Comparison of ENCODE assay signal across 25 cellular contexts in genomic region chr2:241364781-241365180, GRCh38. TPM values are rescaled to one million over a fixed set of nuclear protein-coding genes. Genes with fewer than 3 reads are reported as not detected.
DNase-seq lines count a peak whose midpoint lies in the region; ATAC-seq and TF ChIP-seq lines count a peak whose summit lies in the region.
"Had no signal": no experiment of that assay in that cellular context is flagged by ENCODE, and none has a peak within 500 bp of the region (broad histone marks: within the 10 kb centered on the region; RNA-seq: fewer than 3 reads in every experiment).

No MANE protein-coding gene starts in this region.

- no peaks in the 10 kb centered on the region for H3K9me3 ChIP-seq in DOHH2 (ENCODE audit: control insufficient read depth, insufficient read depth, low read length)
- no peaks in the 10 kb centered on the region for H3K9me3 ChIP-seq in adrenal gland (replicated peaks in 1 of 3)
- H3K9me3 ChIP-seq in right lobe of liver = no peaks in the 10 kb centered on the region
- H3K9me3 ChIP-seq in stomach = no peaks in the 10 kb centered on the region
- H3K9me3 ChIP-seq: SJSA1 had no signal

- no peaks in the 10 kb centered on the region for H3K9me2 ChIP-seq in DOHH2 (replicated peaks; ENCODE audit: control insufficient read depth, low read length)

- TF ChIP-seq CTCF in DOHH2 (IDR thresholded peaks at IDR 0.05; ENCODE audit: low read depth, low read length, poor library complexity, severe bottlenecking) = no peak
- no peak for TF ChIP-seq CTCF in adrenal gland (IDR thresholded peaks at IDR 0.05)
- no peak for TF ChIP-seq CTCF in right lobe of liver (IDR thresholded peaks at IDR 0.05)
- no peak for TF ChIP-seq CTCF in stomach (IDR thresholded peaks at IDR 0.05)

- no peaks in the 10 kb centered on the region for H4K20me1 ChIP-seq in DOHH2 (ENCODE audit: control insufficient read depth, insufficient read depth, low read depth, low read length)

- TF ChIP-seq EP300 in stomach (IDR thresholded peaks at IDR 0.05) = no peak

- H3K79me2 ChIP-seq in DOHH2 (ENCODE audit: control insufficient read depth, low read length) = peaks cover 95% of the 10 kb centered on the region

- H3K4me1 ChIP-seq in DOHH2 (ENCODE audit: control insufficient read depth, low read length) (peaks cover 87% of the 10 kb centered on the region), adrenal gland (replicated peaks in 1 of 2) (peaks cover 8 to 38% of the 10 kb centered on the region in 2 donors), right lobe of liver (peaks cover 0 to 17% (median 8%) of the 10 kb centered on the region in 4 donors), stomach (peaks cover 7 to 81% (median 40%) of the 10 kb centered on the region in 4 donors)

- DNase-seq in adrenal gland (peak in 4 of 7 donors; percentile 31 to 56 (median 51)), right lobe of liver (no peak), stomach (no peak), midbrain (lab: John Stamatoyannopoulos, UW) (no peak), HuH-7 (ENCODE audit: low spot score) (no peak)
- DNase-seq: 8988T; ACHN; CD4-positive, CD25-positive, alpha-beta regulatory T cell; DMS153; DND-41; NCI-H1105 treated with DMSO at 0.1 percent for 48 hours; NCI-H146; NCI-H1930; NCI-H2107; NCI-H524; NCI-H774; NK-92 treated with Interleukin-12 subunit alpha and Interleukin-12 subunit beta, amount 100 ng/mL, for 24 hours; Right ventricle myocardium superior; RPMI8226 had no signal

- H3K36me3 ChIP-seq in DOHH2 (ENCODE audit: control insufficient read depth, low read length) (peaks cover 25% of the 10 kb centered on the region), adrenal gland (replicated peaks in 1 of 2) (no peaks in the 10 kb centered on the region), right lobe of liver (no peaks in the 10 kb centered on the region), stomach (no peaks in the 10 kb centered on the region)

- H3K4me3 ChIP-seq in DOHH2 (ENCODE audit: low read length) (peak overlapping the region; percentile 34), adrenal gland (no peak overlapping the region), right lobe of liver (no peak overlapping the region), stomach (no peak overlapping the region)
- H3K4me3 ChIP-seq: K562, SJSA1 had no signal

- H3K4me2 ChIP-seq in DOHH2 (ENCODE audit: low read length) = peak overlapping the region; percentile 78

- WGBS in adrenal gland, 4 donors = 27 to 43% (median 40%) methylated on average over 2 of the region's 2 CpGs
- 60% methylated on average over 2 of the region's 2 CpGs for WGBS in right lobe of liver (ENCODE audit: insufficient coverage, low coverage, low lambda C conversion rate, missing lambda C conversion rate)
- 32 to 46% (median 33%) methylated on average over 2 of the region's 2 CpGs for WGBS in stomach, 5 donors

- ATAC-seq in right lobe of liver (peak in 3 of 4 donors; percentile 9 to 36 (median 23)), HG02840 (IDR thresholded peaks at IDR 0.05; ENCODE audit: low FRiP score, unreplicated experiment) (no peak), HG02938 (IDR thresholded peaks at IDR 0.05; ENCODE audit: unreplicated experiment) (no peak)
- ATAC-seq: HCT116, K562 had no signal

- intact Hi-C loops in adrenal gland (cut with DNase I) = loop anchor here in 1 of 2 donors (10.0 kb wide), 1 partner anchor 140 kb away; the partner anchor contains the start of gene STK25
- intact Hi-C loops in right lobe of liver (cut with DNase I) = no loop called here
- intact Hi-C loops in stomach (cut with DNase I; ENCODE audit: low total_unique reads) = no loop called here

- peak overlapping the region; percentile 86 for H3K27ac ChIP-seq in DOHH2 (ENCODE audit: low read depth, low read length)
- H3K27ac ChIP-seq in adrenal gland = peak overlapping the region in 1 of 5 donors; percentile 44
- no peak overlapping the region for H3K27ac ChIP-seq in right lobe of liver
- peak overlapping the region in 3 of 5 donors; percentile 62 to 80 (median 64) for H3K27ac ChIP-seq in stomach
- H3K27ac ChIP-seq: SJSA1 had no signal

- no peaks in the 10 kb centered on the region for H3K27me3 ChIP-seq in DOHH2 (ENCODE audit: control insufficient read depth, low read length)
- no peaks in the 10 kb centered on the region for H3K27me3 ChIP-seq in adrenal gland
- no peaks in the 10 kb centered on the region for H3K27me3 ChIP-seq in right lobe of liver
- no peaks in the 10 kb centered on the region for H3K27me3 ChIP-seq in stomach
- H3K27me3 ChIP-seq: SJSA1 had no signal

- TF ChIP-seq POLR2A in adrenal gland (IDR thresholded peaks at IDR 0.05) (no peak), right lobe of liver (IDR thresholded peaks at IDR 0.05) (no peak), stomach (IDR thresholded peaks at IDR 0.05) (no peak)

- H3F3A ChIP-seq in DOHH2 (ENCODE audit: control insufficient read depth, insufficient read depth) = peaks cover 49% of the 10 kb centered on the region

RNA-seq across cellular contexts. Expression of gene FARP2, which starts 8.7 kb away (rescaled TPM):
- total RNA-seq in adrenal gland = 10 to 100 TPM; 17.3 to 58.8 (median 37.8) TPM
- 10 to 100 TPM; 34.4 to 55.3 (median 35.8) TPM for polyA plus RNA-seq in adrenal gland
- 10 to 100 TPM; 13.3 to 41.3 (median 28.7) TPM for total RNA-seq in right lobe of liver
- 100 to 1,000 TPM in 3 of 5 donors, 10 to 100 TPM in 2; 54.2 to 260 (median 108) TPM for total RNA-seq in stomach
- 10 to 100 TPM; 15.8 to 35.6 (median 20.0) TPM for polyA plus RNA-seq in stomach

RNA-seq across cellular contexts. Expression of gene SEPTIN2, which starts 49.1 kb away (rescaled TPM):
- total RNA-seq in adrenal gland (100 to 1,000 TPM; 192 to 352 (median 251) TPM), right lobe of liver (10 to 100 TPM; 66.6 to 97.9 (median 86.2) TPM), stomach (100 to 1,000 TPM in 4 of 5 donors, 10 to 100 TPM in 1; 88.7 to 603 (median 272) TPM)
- polyA plus RNA-seq in adrenal gland (100 to 1,000 TPM; 108 to 368 (median 145) TPM), stomach (100 to 1,000 TPM; 104 to 169 (median 164) TPM)

RNA-seq across cellular contexts. Expression of gene HDLBP, which starts 49.3 kb away (rescaled TPM):
- total RNA-seq in adrenal gland (100 to 1,000 TPM; 357 to 648 (median 498) TPM), right lobe of liver (100 to 1,000 TPM; 341 to 557 (median 479) TPM), stomach (100 to 1,000 TPM; 350 to 752 (median 530) TPM)
- polyA plus RNA-seq in adrenal gland (100 to 1,000 TPM; 295 to 880 (median 378) TPM), stomach (100 to 1,000 TPM; 171 to 207 (median 173) TPM)

Comparison
In these comparisons a context has a peak if more than half of its experiments do, and no peak if none do; other contexts are left out.
1. H3K27ac ChIP-seq: peak in DOHH2 (single experiment) and stomach (3 of 5); none in right lobe of liver (0 of 3).
2. DNase-seq: peak in adrenal gland (4 of 7); none in right lobe of liver (0 of 3), stomach (single experiment), midbrain (single experiment) and HuH-7 (single experiment).
3. ATAC-seq: peak in right lobe of liver (3 of 4); none in HG02840 (single experiment) and HG02938 (single experiment).